In genomic region chr13:79309690-79310089, GRCh38 we compare ENCODE assay signal across 31 cellular contexts.
"Had no signal": no experiment of that assay in that cellular context is flagged by ENCODE, and none has a peak within 500 bp of the region (broad histone marks: within the 10 kb centered on the region; RNA-seq: fewer than 3 reads in every experiment).

No MANE protein-coding gene starts in this region.

- H3K36me3 ChIP-seq: pancreas, upper lobe of right lung, uterus had no signal

- H3K27me3 ChIP-seq: esophagus squamous epithelium, heart right ventricle, neutrophil, pancreas, suprapubic skin, transverse colon, upper lobe of right lung, uterus had no signal

- H3K4me2 ChIP-seq: smooth muscle cell had no signal

- FAIRE-seq: endometrium had no signal

- DNase-seq: cortex of kidney; effector memory CD8-positive, alpha-beta T cell; erythroblast; esophagus squamous epithelium; foreskin melanocyte; glutamatergic neuron; heart right ventricle; hippocampal formation; immature natural killer cell; islet precursor cell; mesenchymal stem cell; mucosa of descending colon; naive B cell; pancreas; retina; stimulated activated CD4-positive, alpha-beta T cell treated with anti-CD3 and anti-CD28 coated beads, Interleukin-12 subunit alpha, Interleukin-12 subunit beta, amount 100 ng/mL, for 4 hours; stimulated activated CD4-positive, alpha-beta T cell treated with anti-CD3 and anti-CD28 coated beads, Interleukin-1b, Interleukin-23, amount 100 ng/mL, for 48 hours; stimulated activated CD4-positive, alpha-beta T cell treated with anti-CD3 and anti-CD28 coated beads, Interleukin-4, amount 100 ng/mL, for 1 hour; stimulated activated CD8-positive, alpha-beta memory T cell treated with anti-CD3 and anti-CD28 coated beads, Interleukin-4, amount 100 ng/mL, for 48 hours; stimulated activated naive CD4-positive, alpha-beta T cell; stimulated activated naive CD8-positive, alpha-beta T cell treated with anti-CD3 and anti-CD28 coated beads, Interleukin-15, amount 100 ng/mL, for 72 hours; transverse colon; upper lobe of right lung; uterus had no signal

- H3K27ac ChIP-seq: esophagus squamous epithelium, heart right ventricle, neutrophil, pancreas, suprapubic skin, transverse colon, upper lobe of right lung, uterus had no signal

- H3K9me3 ChIP-seq: esophagus squamous epithelium, mucosa of descending colon, neutrophil, pancreas, suprapubic skin, transverse colon, upper lobe of right lung, uterus had no signal

- H3K4me1 ChIP-seq: pancreas, transverse colon, upper lobe of right lung, uterus had no signal

- ATAC-seq: effector memory CD8-positive, alpha-beta T cell; heart right ventricle; left lobe of liver; mucosa of descending colon; natural killer cell treated with Interleukin-12 subunit alpha and Interleukin-12 subunit beta and Interleukin-15 and Interleukin-18, amount 100 ng/mL, for 72 hours; pancreas; sciatic nerve; stimulated activated naive CD8-positive, alpha-beta T cell treated with anti-CD3 and anti-CD28 coated beads, Interleukin-15, amount 100 ng/mL, for 72 hours; upper lobe of right lung had no signal

- H3K4me3 ChIP-seq: esophagus squamous epithelium, heart right ventricle, mucosa of descending colon, pancreas, smooth muscle cell, suprapubic skin, transverse colon, upper lobe of right lung, uterus had no signal
